Comparison of ENCODE assay signal across 11 cellular contexts in the genomic region with DNA sequence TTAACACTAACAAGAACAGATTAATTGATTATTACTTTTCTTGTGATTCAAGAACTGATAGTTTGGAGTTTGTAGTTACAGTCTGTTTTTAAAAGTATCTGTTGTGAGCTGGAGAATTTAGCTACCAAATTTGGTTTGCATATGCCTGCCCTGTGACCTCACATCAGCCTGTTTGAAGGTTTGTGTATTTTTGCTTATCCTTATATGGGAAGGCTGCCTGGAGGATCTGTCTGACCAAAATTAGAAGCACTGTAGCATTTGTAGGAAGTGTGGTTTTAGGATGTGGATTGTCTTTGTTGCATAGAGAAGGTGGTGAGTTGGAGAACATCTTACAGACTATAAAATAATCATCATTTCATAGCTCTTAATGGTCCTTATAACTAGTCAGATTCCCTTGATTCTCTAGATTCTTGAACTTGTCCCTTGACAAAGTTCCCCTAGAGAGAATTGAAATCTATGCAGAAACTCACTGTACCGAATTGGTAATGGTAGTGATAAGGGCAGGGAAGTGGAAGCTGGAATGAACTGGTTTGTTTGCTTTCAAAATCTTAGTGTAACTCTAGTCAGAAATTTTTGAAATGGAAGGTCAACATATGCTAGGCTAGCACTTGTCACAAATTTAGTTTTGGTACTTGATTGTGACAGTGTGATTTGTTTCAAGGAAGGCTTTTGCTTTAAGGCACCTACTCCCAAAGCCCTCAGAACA. TPM values are rescaled to one million over a fixed set of nuclear protein-coding genes. Genes with fewer than 3 reads are reported as not detected.
DNase-seq lines count a peak whose midpoint lies in the region; ATAC-seq and TF ChIP-seq lines count a peak whose summit lies in the region.
"Had no signal": no experiment of that assay in that cellular context is flagged by ENCODE, and none has a peak within 500 bp of the region (broad histone marks: within the 10 kb centered on the region; RNA-seq: fewer than 3 reads in every experiment).

No MANE protein-coding gene starts in this region.

- intact Hi-C loops in esophagus squamous epithelium (cut with DNase I) = no loop called here

- peaks cover 25% of the 10 kb centered on the region for H3K79me2 ChIP-seq in ACC112 (ENCODE audit: control insufficient read depth, insufficient read depth, low read length, unreplicated experiment)

- peak overlapping the region; percentile 94 for H3K27ac ChIP-seq in ACC112 (ENCODE audit: low read depth, low read length)
- H3K27ac ChIP-seq in esophagus squamous epithelium = peak overlapping the region; percentile 42 to 72 (median 71)
- H3K27ac ChIP-seq: PC-9 had no signal

- H3K4me1 ChIP-seq in ACC112 (ENCODE audit: control insufficient read depth, insufficient read depth, low read length, unreplicated experiment) (peaks cover 48% of the 10 kb centered on the region), esophagus squamous epithelium (peaks cover 0 to 25% (median 3%) of the 10 kb centered on the region in 3 donors), BE2C (no peaks in the 10 kb centered on the region)

- peak; percentile 8 for DNase-seq in KBM-7
- no peak for DNase-seq in esophagus squamous epithelium (lab: John Stamatoyannopoulos, UW)
- peak; percentile 53 for DNase-seq in myocyte (ENCODE audit: low read depth)
- no peak for DNase-seq in epidermal melanocyte (ENCODE audit: insufficient read length, low spot score)
- DNase-seq in BE2C = no peak
- no peak for DNase-seq in RPMI8226
- DNase-seq: dorsolateral prefrontal cortex, NCI-H187 treated with DMSO at 0.1 percent for 48 hours, PC-9 had no signal

- H3K36me3 ChIP-seq in ACC112 (ENCODE audit: insufficient read depth, low read length) (no peaks in the 10 kb centered on the region), esophagus squamous epithelium (no peaks in the 10 kb centered on the region), BE2C (no peaks in the 10 kb centered on the region)

- H3K4me3 ChIP-seq in ACC112 (ENCODE audit: low read depth, low read length) (peak overlapping the region; percentile 71), esophagus squamous epithelium (no peak overlapping the region), BE2C (ENCODE audit: low read depth, low read length) (no peak overlapping the region)
- H3K4me3 ChIP-seq: dorsolateral prefrontal cortex, PC-9 had no signal

- no peak overlapping the region for H2AFZ ChIP-seq in ACC112 (ENCODE audit: low read length, unreplicated experiment)
- H2AFZ ChIP-seq: PC-9 had no signal

- TF ChIP-seq CTCF in esophagus squamous epithelium (IDR thresholded peaks at IDR 0.05) (no peak), BE2C (IDR thresholded peaks at IDR 0.05; ENCODE audit: low read depth, low read length) (no peak)

- no peak for ATAC-seq in GM21390 (IDR thresholded peaks at IDR 0.05; ENCODE audit: unreplicated experiment)

- no peak for TF ChIP-seq POLR2A in esophagus squamous epithelium (IDR thresholded peaks at IDR 0.05)

- no peaks in the 10 kb centered on the region for H3K27me3 ChIP-seq in ACC112 (ENCODE audit: insufficient read depth, low read length)
- no peaks in the 10 kb centered on the region for H3K27me3 ChIP-seq in esophagus squamous epithelium
- no peaks in the 10 kb centered on the region for H3K27me3 ChIP-seq in BE2C

- in situ Hi-C loops in KBM-7 (cut with MboI; ENCODE audit: low pct_unique_long_range_greater_than_20kb, low sequenced_read_pairs) = no loop called here

- WGBS in esophagus squamous epithelium, 2 donors = 18 to 22% methylated on average over 1 of the region's 1 CpG

- no peaks in the 10 kb centered on the region for H3K9me3 ChIP-seq in esophagus squamous epithelium
- H3K9me3 ChIP-seq in BE2C = no peaks in the 10 kb centered on the region

RNA-seq across cellular contexts. Expression of gene SH3BGRL, which starts 57.3 kb away (rescaled TPM):
- total RNA-seq in esophagus squamous epithelium (100 to 1,000 TPM in 2 of 4 donors, 10 to 100 TPM in 2; 29.9 to 111 (median 73.9) TPM), myocyte (80.6 and 88.1 TPM in 2 replicates)
- polyA plus RNA-seq in myocyte (2012) = 74.9 TPM
- polyA plus RNA-seq in BE2C (2012; ENCODE audit: insufficient read depth, insufficient read length, low read depth) = 14.8 TPM

RNA-seq across cellular contexts. Expression of gene HMGN5, which starts 57.4 kb away (rescaled TPM):
- total RNA-seq in esophagus squamous epithelium = 1 to 10 TPM in 3 of 4 donors, under 1 TPM in 1; 0.50 to 9.3 (median 2.3) TPM
- 0.42 and 2.4 TPM in 2 replicates for total RNA-seq in myocyte
- 4.4 TPM for polyA plus RNA-seq in myocyte (2012)
- polyA plus RNA-seq in BE2C (2012; ENCODE audit: insufficient read depth, insufficient read length, low read depth) = 3.5 TPM

Comparison
In these comparisons a context has a peak if more than half of its experiments do, and no peak if none do; other contexts are left out.
1. DNase-seq: peak in KBM-7 (single experiment) and myocyte (single experiment); none in esophagus squamous epithelium (single experiment), epidermal melanocyte (single experiment), BE2C (single experiment) and RPMI8226 (single experiment).